ENCODE assay signal across 8 cellular contexts in genomic region chr6:163413345-163414116, GRCh38. TPM values are rescaled to one million over a fixed set of nuclear protein-coding genes. Genes with fewer than 3 reads are reported as not detected.
DNase-seq lines count a peak whose midpoint lies in the region; ATAC-seq and TF ChIP-seq lines count a peak whose summit lies in the region.

No MANE protein-coding gene starts in this region.

- peak overlapping the region; percentile 91 to 100 (median 99) for H3K27ac ChIP-seq in dorsolateral prefrontal cortex

- DNase-seq in AG08395 (ENCODE audit: low spot score) (peak; percentile 96), NCI-H226 (peak; percentile 82), dorsolateral prefrontal cortex (peak; percentile 78 to 90 (median 83)), lower leg skin (ENCODE audit: low spot score in 2 of 2) (peak; percentile 84 to 96)
- peak; percentile 88 for DNase-seq in activated CD4-positive, alpha-beta memory T cell treated with anti-CD3 and anti-CD28 coated beads, Interleukin-2, amount 10 ng/mL, durations not matched to agents 7 days and 5 days
- peak; percentile 89 for DNase-seq in stimulated activated CD4-positive, alpha-beta T cell treated with anti-CD3 and anti-CD28 coated beads, Interleukin-4, amount 100 ng/mL, for 24 hours

- intact Hi-C loops in dorsolateral prefrontal cortex (cut with DNase I), result loop anchor here (1.0 to 10.0 kb wide), 10 partner anchors 58 to 691 kb away; no protein-coding TSS in a partner anchor
- intact Hi-C loops in lower leg skin (cut with DNase I; ENCODE audit: low total_unique reads), result no loop called here

- H3K36me3 Mint-ChIP-seq in activated CD4-positive, alpha-beta memory T cell treated with anti-CD3 and anti-CD28 coated beads, Interleukin-2, amount 10 ng/mL, durations not matched to agents 7 days and 5 days (ENCODE audit: low read depth), result peaks cover 2% of the 10 kb centered on the region

- no peaks in the 10 kb centered on the region for H3K9me3 Mint-ChIP-seq in activated CD4-positive, alpha-beta memory T cell treated with anti-CD3 and anti-CD28 coated beads, Interleukin-2, amount 10 ng/mL, durations not matched to agents 7 days and 5 days

- H3K27me3 ChIP-seq in dorsolateral prefrontal cortex, result no peaks in the 10 kb centered on the region

- H3K4me1 Mint-ChIP-seq in activated CD4-positive, alpha-beta memory T cell treated with anti-CD3 and anti-CD28 coated beads, Interleukin-2, amount 10 ng/mL, durations not matched to agents 7 days and 5 days, result peaks cover 31% of the 10 kb centered on the region

- H3K4me3 ChIP-seq in dorsolateral prefrontal cortex, result peak overlapping the region; percentile 54 to 97 (median 79)
- H3K4me3 ChIP-seq in lower leg skin (ENCODE audit: low read depth, poor library complexity, severe bottlenecking), result peak overlapping the region; percentile 72

- CTCF ChIA-PET in activated CD4-positive, alpha-beta memory T cell treated with anti-CD3 and anti-CD28 coated beads, Interleukin-2, amount 10 ng/mL, durations not matched to agents 7 days and 5 days (lab: Charles Lee), result no interaction called here

- peak overlapping the region; percentile 91 for H3K27ac Mint-ChIP-seq in activated CD4-positive, alpha-beta memory T cell treated with anti-CD3 and anti-CD28 coated beads, Interleukin-2, amount 10 ng/mL, durations not matched to agents 7 days and 5 days

- H3K4me3 Mint-ChIP-seq in activated CD4-positive, alpha-beta memory T cell treated with anti-CD3 and anti-CD28 coated beads, Interleukin-2, amount 10 ng/mL, durations not matched to agents 7 days and 5 days, result peak overlapping the region; percentile 75

- peak; percentile 33 for ATAC-seq in GM18520 (IDR thresholded peaks at IDR 0.05; ENCODE audit: unreplicated experiment)
- ATAC-seq in HG03039 (IDR thresholded peaks at IDR 0.05; ENCODE audit: unreplicated experiment), result peak; percentile 40

- peak in 1 of 2 donors; percentile 33 for TF ChIP-seq POLR2A in lower leg skin (IDR thresholded peaks at IDR 0.05)

- H3K27me3 Mint-ChIP-seq in activated CD4-positive, alpha-beta memory T cell treated with anti-CD3 and anti-CD28 coated beads, Interleukin-2, amount 10 ng/mL, durations not matched to agents 7 days and 5 days, result peaks cover 8% of the 10 kb centered on the region

- TF ChIP-seq CTCF in dorsolateral prefrontal cortex (IDR thresholded peaks at IDR 0.05 in 54 of 56, conservative IDR thresholded peaks at IDR 0.05 in 2 of 56; ENCODE audit: low read depth in 1 of 56, partially characterized antibody in 56 of 56) (peak in 29 of 56 donors; percentile 7 to 49 (median 23)), lower leg skin (IDR thresholded peaks at IDR 0.05) (no peak)

- 0 to 1% methylated on average over 36 to 82 of the region's 109 CpGs for WGBS in lower leg skin, 2 donors

- POLR2A ChIA-PET in activated CD4-positive, alpha-beta memory T cell treated with anti-CD3 and anti-CD28 coated beads, Interleukin-2, amount 10 ng/mL, durations not matched to agents 7 days and 5 days (lab: Charles Lee), result no interaction called here

RNA-seq across cellular contexts. Expression of gene QKI, which starts 1.0 kb away (rescaled TPM):
- total RNA-seq in activated CD4-positive, alpha-beta memory T cell treated with anti-CD3 and anti-CD28 coated beads, Interleukin-2, amount 10 ng/mL, durations not matched to agents 7 days and 5 days, result 10 to 100 TPM; 67.6 to 74.6 TPM
- total RNA-seq in dorsolateral prefrontal cortex (1,000 to 10,000 TPM in 8 of 120 experiments, 100 to 1,000 TPM in 112; 292 to 1,535 (median 581) TPM), lower leg skin (100 to 1,000 TPM; 126 to 199 (median 142) TPM)

Comparison
In these comparisons a context has a peak if more than half of its experiments do, and no peak if none do; other contexts are left out.
1. Peak in every context shown above with its lines: DNase-seq, ATAC-seq, H3K4me3 ChIP-seq and H3K27ac ChIP-seq.
2. CTCF ChIP-seq: peak in dorsolateral prefrontal cortex (29 of 56); none in lower leg skin (0 of 3).